Comparison of ENCODE assay signal across 1 cellular context in the genomic region with DNA sequence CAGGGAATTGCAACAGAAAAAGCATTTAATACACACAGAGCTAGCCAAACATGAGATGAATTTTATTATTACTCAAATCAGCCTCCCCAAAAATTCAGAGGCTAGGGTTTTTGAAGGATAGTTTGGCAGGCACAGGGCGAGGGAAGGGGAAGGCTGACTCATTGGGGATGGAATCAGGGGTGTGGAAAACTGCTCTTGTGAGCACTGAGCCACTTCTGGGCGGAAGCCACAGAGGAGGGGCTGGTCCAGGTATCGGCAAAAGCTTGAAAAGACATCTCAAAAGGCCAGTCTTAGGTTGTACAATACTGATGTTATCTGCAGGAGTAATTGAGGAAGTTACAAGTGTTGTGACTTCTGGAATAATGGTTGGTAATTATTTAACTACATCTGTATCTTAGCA.
TF ChIP-seq lines count a peak whose summit lies in the region.

No MANE protein-coding gene starts in this region.

TF ChIP-seq in GM23338, 12 proteins besides CTCF, POLR2A, EP300 and RAD21 (continued from another document):
- TF ChIP-seq EZH2 (IDR thresholded peaks at IDR 0.05; ENCODE audit: low read depth, unreplicated experiment) (no peak), STAT1 (IDR thresholded peaks at IDR 0.05; ENCODE audit: unreplicated experiment) (no peak), JUNB (IDR thresholded peaks at IDR 0.05; ENCODE audit: unreplicated experiment) (no peak), CREB1 (CRISPR knock-in tag; IDR thresholded peaks at IDR 0.05; ENCODE audit: low read depth) (no peak)
- TF ChIP-seq, protein P1, sequence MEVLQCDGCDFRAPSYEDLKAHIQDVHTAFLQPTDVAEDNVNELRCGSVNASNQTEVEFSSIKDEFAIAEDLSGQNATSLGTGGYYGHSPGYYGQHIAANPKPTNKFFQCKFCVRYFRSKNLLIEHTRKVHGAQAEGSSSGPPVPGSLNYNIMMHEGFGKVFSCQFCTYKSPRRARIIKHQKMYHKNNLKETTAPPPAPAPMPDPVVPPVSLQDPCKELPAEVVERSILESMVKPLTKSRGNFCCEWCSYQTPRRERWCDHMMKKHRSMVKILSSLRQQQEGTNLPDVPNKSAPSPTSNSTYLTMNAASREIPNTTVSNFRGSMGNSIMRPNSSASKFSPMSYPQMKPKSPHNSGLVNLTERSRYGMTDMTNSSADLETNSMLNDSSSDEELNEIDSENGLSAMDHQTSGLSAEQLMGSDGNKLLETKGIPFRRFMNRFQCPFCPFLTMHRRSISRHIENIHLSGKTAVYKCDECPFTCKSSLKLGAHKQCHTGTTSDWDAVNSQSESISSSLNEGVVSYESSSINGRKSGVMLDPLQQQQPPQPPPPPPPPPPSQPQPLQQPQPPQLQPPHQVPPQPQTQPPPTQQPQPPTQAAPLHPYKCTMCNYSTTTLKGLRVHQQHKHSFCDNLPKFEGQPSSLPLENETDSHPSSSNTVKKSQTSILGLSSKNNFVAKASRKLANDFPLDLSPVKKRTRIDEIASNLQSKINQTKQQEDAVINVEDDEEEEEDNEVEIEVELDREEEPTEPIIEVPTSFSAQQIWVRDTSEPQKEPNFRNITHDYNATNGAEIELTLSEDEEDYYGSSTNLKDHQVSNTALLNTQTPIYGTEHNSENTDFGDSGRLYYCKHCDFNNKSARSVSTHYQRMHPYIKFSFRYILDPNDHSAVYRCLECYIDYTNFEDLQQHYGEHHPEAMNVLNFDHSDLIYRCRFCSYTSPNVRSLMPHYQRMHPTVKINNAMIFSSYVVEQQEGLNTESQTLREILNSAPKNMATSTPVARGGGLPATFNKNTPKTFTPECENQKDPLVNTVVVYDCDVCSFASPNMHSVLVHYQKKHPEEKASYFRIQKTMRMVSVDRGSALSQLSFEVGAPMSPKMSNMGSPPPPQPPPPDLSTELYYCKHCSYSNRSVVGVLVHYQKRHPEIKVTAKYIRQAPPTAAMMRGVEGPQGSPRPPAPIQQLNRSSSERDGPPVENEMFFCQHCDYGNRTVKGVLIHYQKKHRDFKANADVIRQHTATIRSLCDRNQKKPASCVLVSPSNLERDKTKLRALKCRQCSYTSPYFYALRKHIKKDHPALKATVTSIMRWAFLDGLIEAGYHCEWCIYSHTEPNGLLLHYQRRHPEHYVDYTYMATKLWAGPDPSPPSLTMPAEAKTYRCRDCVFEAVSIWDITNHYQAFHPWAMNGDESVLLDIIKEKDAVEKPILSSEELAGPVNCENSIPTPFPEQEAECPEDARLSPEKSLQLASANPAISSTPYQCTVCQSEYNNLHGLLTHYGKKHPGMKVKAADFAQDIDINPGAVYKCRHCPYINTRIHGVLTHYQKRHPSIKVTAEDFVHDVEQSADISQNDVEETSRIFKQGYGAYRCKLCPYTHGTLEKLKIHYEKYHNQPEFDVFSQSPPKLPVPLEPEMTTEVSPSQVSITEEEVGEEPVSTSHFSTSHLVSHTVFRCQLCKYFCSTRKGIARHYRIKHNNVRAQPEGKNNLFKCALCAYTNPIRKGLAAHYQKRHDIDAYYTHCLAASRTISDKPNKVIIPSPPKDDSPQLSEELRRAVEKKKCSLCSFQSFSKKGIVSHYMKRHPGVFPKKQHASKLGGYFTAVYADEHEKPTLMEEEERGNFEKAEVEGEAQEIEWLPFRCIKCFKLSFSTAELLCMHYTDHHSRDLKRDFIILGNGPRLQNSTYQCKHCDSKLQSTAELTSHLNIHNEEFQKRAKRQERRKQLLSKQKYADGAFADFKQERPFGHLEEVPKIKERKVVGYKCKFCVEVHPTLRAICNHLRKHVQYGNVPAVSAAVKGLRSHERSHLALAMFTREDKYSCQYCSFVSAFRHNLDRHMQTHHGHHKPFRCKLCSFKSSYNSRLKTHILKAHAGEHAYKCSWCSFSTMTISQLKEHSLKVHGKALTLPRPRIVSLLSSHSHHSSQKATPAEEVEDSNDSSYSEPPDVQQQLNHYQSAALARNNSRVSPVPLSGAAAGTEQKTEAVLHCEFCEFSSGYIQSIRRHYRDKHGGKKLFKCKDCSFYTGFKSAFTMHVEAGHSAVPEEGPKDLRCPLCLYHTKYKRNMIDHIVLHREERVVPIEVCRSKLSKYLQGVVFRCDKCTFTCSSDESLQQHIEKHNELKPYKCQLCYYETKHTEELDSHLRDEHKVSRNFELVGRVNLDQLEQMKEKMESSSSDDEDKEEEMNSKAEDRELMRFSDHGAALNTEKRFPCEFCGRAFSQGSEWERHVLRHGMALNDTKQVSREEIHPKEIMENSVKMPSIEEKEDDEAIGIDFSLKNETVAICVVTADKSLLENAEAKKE (CRISPR knock-in tag; IDR thresholded peaks at IDR 0.05): no peak
TF ChIP-seq in GM23338: peak in this region for 0.
